In genomic region chr18:67200665-67201064, GRCh38 we compare ENCODE assay signal across 22 cellular contexts.
A peak's percentile ranks its signal among the peaks of the same experiment; 100 is the strongest.
DNase-seq lines count a peak whose midpoint lies in the region; ATAC-seq and TF ChIP-seq lines count a peak whose summit lies in the region.
"Had no signal": no experiment of that assay in that cellular context is flagged by ENCODE, and none has a peak within 500 bp of the region (broad histone marks: within the 10 kb centered on the region; RNA-seq: fewer than 3 reads in every experiment).

No MANE protein-coding gene starts in this region.

- DNase-seq in endothelial cell (ENCODE audit: low spot score) (peak; percentile 4), NCI-H146 (lab: John Stamatoyannopoulos, UW) (no peak)
- DNase-seq in stimulated activated naive CD8-positive, alpha-beta T cell treated with anti-CD3 and anti-CD28 coated beads, Interleukin-15, amount 100 ng/mL, for 72 hours = no peak
- no peak for DNase-seq in activated T-helper 2 cell treated with anti-CD3 and anti-CD28 coated beads, Interferon-gamma antibody, Interleukin-2, Interleukin-4, amounts not matched to agents 10 μg/mL and 5 μg/mL and 100 μg/mL, durations not matched to agents 14 hours and 24 hours and 36 hours (ENCODE audit: low spot score)
- no peak for DNase-seq in activated CD4-positive, alpha-beta T cell treated with anti-CD3 and anti-CD28 coated beads for 1 hour
- DNase-seq: activated CD4-positive, alpha-beta T cell treated with anti-CD3 and anti-CD28 coated beads for 36 hours; activated CD8-positive, alpha-beta T cell treated with anti-CD3 and anti-CD28 coated beads, Interleukin-2, amount 10 ng/mL, durations not matched to agents 7 days and 5 days; activated naive CD4-positive, alpha-beta T cell treated with anti-CD3 and anti-CD28 coated beads, Interleukin-2, amount 50 U/mL, for 16 hours; body of pancreas; CD8-positive, alpha-beta T cell; MG63; NK-92 treated with Interleukin-12 subunit alpha and Interleukin-12 subunit beta, amount 100 ng/mL, for 24 hours; stimulated activated CD4-positive, alpha-beta T cell treated with anti-CD3 and anti-CD28 coated beads, Interleukin-2, amount 100 ng/mL, for 48 hours; tibial artery had no signal

- TF ChIP-seq CTCF in endothelial cell (IDR thresholded peaks at IDR 0.05; ENCODE audit: unreplicated experiment) = no peak

- H3K4me3 Mint-ChIP-seq in endothelial cell (ENCODE audit: unreplicated experiment) = no peak overlapping the region
- H3K4me3 Mint-ChIP-seq in stimulated activated naive CD8-positive, alpha-beta T cell treated with anti-CD3 and anti-CD28 coated beads, Interleukin-15, amount 100 ng/mL, for 72 hours = no peak overlapping the region
- H3K4me3 Mint-ChIP-seq in activated T-helper 2 cell treated with anti-CD3 and anti-CD28 coated beads, Interferon-gamma antibody, Interleukin-2, Interleukin-4, amounts not matched to agents 10 μg/mL and 5 μg/mL and 100 μg/mL, durations not matched to agents 14 hours and 24 hours and 36 hours (ENCODE audit: low read depth) = no peak overlapping the region
- H3K4me3 Mint-ChIP-seq: activated CD4-positive, alpha-beta T cell treated with anti-CD3 and anti-CD28 coated beads for 36 hours; activated CD8-positive, alpha-beta T cell treated with anti-CD3 and anti-CD28 coated beads, Interleukin-2, amount 10 ng/mL, durations not matched to agents 7 days and 5 days; B cell; CD8-positive, alpha-beta T cell; central memory CD8-positive, alpha-beta T cell; dendritic cell treated with granulocyte-macrophage colony-stimulating factor and Interleukin-4, amounts not matched to agents 40 ng/mL and 50 ng/mL, for 4 days; naive thymus-derived CD4-positive, alpha-beta T cell had no signal

- ATAC-seq in GM18517 (IDR thresholded peaks at IDR 0.05; ENCODE audit: unreplicated experiment) (peak; percentile 8), GM21515 (IDR thresholded peaks at IDR 0.05; ENCODE audit: unreplicated experiment) (peak; percentile 12), HG03103 (IDR thresholded peaks at IDR 0.05; ENCODE audit: low read depth, unreplicated experiment) (peak; percentile 12)
- no peak for ATAC-seq in stimulated activated naive CD8-positive, alpha-beta T cell treated with anti-CD3 and anti-CD28 coated beads, Interleukin-15, amount 100 ng/mL, for 72 hours
- ATAC-seq: Right ventricle myocardium inferior had no signal

- H3K27ac Mint-ChIP-seq in endothelial cell (ENCODE audit: unreplicated experiment) = no peak overlapping the region
- H3K27ac Mint-ChIP-seq in stimulated activated naive CD8-positive, alpha-beta T cell treated with anti-CD3 and anti-CD28 coated beads, Interleukin-15, amount 100 ng/mL, for 72 hours = no peak overlapping the region
- H3K27ac Mint-ChIP-seq in activated T-helper 2 cell treated with anti-CD3 and anti-CD28 coated beads, Interferon-gamma antibody, Interleukin-2, Interleukin-4, amounts not matched to agents 10 μg/mL and 5 μg/mL and 100 μg/mL, durations not matched to agents 14 hours and 24 hours and 36 hours = no peak overlapping the region
- H3K27ac Mint-ChIP-seq: activated CD4-positive, alpha-beta T cell treated with anti-CD3 and anti-CD28 coated beads for 36 hours; activated CD8-positive, alpha-beta T cell treated with anti-CD3 and anti-CD28 coated beads, Interleukin-2, amount 10 ng/mL, durations not matched to agents 7 days and 5 days; B cell; CD8-positive, alpha-beta T cell; dendritic cell treated with granulocyte-macrophage colony-stimulating factor and Interleukin-4, amounts not matched to agents 40 ng/mL and 50 ng/mL, for 4 days had no signal

- no peaks in the 10 kb centered on the region for H3K9me3 Mint-ChIP-seq in endothelial cell (ENCODE audit: unreplicated experiment)
- no peaks in the 10 kb centered on the region for H3K9me3 Mint-ChIP-seq in stimulated activated naive CD8-positive, alpha-beta T cell treated with anti-CD3 and anti-CD28 coated beads, Interleukin-15, amount 100 ng/mL, for 72 hours
- no peaks in the 10 kb centered on the region for H3K9me3 Mint-ChIP-seq in activated T-helper 2 cell treated with anti-CD3 and anti-CD28 coated beads, Interferon-gamma antibody, Interleukin-2, Interleukin-4, amounts not matched to agents 10 μg/mL and 5 μg/mL and 100 μg/mL, durations not matched to agents 14 hours and 24 hours and 36 hours
- H3K9me3 Mint-ChIP-seq: CD8-positive, alpha-beta T cell; central memory CD8-positive, alpha-beta T cell; dendritic cell treated with granulocyte-macrophage colony-stimulating factor and Interleukin-4, amounts not matched to agents 40 ng/mL and 50 ng/mL, for 4 days; naive thymus-derived CD4-positive, alpha-beta T cell had no signal

- peaks cover 4% of the 10 kb centered on the region for H3K4me1 Mint-ChIP-seq in endothelial cell (ENCODE audit: unreplicated experiment)
- no peaks in the 10 kb centered on the region for H3K4me1 Mint-ChIP-seq in stimulated activated naive CD8-positive, alpha-beta T cell treated with anti-CD3 and anti-CD28 coated beads, Interleukin-15, amount 100 ng/mL, for 72 hours
- H3K4me1 Mint-ChIP-seq in activated T-helper 2 cell treated with anti-CD3 and anti-CD28 coated beads, Interferon-gamma antibody, Interleukin-2, Interleukin-4, amounts not matched to agents 10 μg/mL and 5 μg/mL and 100 μg/mL, durations not matched to agents 14 hours and 24 hours and 36 hours (ENCODE audit: low read depth) = no peaks in the 10 kb centered on the region
- H3K4me1 Mint-ChIP-seq: activated CD4-positive, alpha-beta T cell treated with anti-CD3 and anti-CD28 coated beads for 36 hours; B cell; central memory CD8-positive, alpha-beta T cell had no signal

- intact Hi-C loops in activated T-helper 2 cell treated with anti-CD3 and anti-CD28 coated beads, Interferon-gamma antibody, Interleukin-2, Interleukin-4, amounts not matched to agents 10 μg/mL and 5 μg/mL and 100 μg/mL, durations not matched to agents 14 hours and 24 hours and 36 hours (cut with micrococcal nuclease) = loop anchor here (1.0 kb wide), 1 partner anchor 96 kb away; no protein-coding TSS in a partner anchor

- no peaks in the 10 kb centered on the region for H3K27me3 Mint-ChIP-seq in endothelial cell (ENCODE audit: unreplicated experiment)
- peaks cover 21% of the 10 kb centered on the region for H3K27me3 Mint-ChIP-seq in stimulated activated naive CD8-positive, alpha-beta T cell treated with anti-CD3 and anti-CD28 coated beads, Interleukin-15, amount 100 ng/mL, for 72 hours
- peaks cover 4% of the 10 kb centered on the region for H3K27me3 Mint-ChIP-seq in activated T-helper 2 cell treated with anti-CD3 and anti-CD28 coated beads, Interferon-gamma antibody, Interleukin-2, Interleukin-4, amounts not matched to agents 10 μg/mL and 5 μg/mL and 100 μg/mL, durations not matched to agents 14 hours and 24 hours and 36 hours (ENCODE audit: low read depth)
- H3K27me3 Mint-ChIP-seq: dendritic cell treated with granulocyte-macrophage colony-stimulating factor and Interleukin-4, amounts not matched to agents 40 ng/mL and 50 ng/mL, for 4 days had no signal

- H3K36me3 Mint-ChIP-seq in endothelial cell (ENCODE audit: low read depth, unreplicated experiment) = no peaks in the 10 kb centered on the region
- no peaks in the 10 kb centered on the region for H3K36me3 Mint-ChIP-seq in activated T-helper 2 cell treated with anti-CD3 and anti-CD28 coated beads, Interferon-gamma antibody, Interleukin-2, Interleukin-4, amounts not matched to agents 10 μg/mL and 5 μg/mL and 100 μg/mL, durations not matched to agents 14 hours and 24 hours and 36 hours (ENCODE audit: low read depth)
- H3K36me3 Mint-ChIP-seq: CD8-positive, alpha-beta T cell; naive thymus-derived CD4-positive, alpha-beta T cell had no signal
